1 cellular context compared by ENCODE assay signal in genomic region chr9:94030318-94031179, GRCh38.
TF ChIP-seq lines count a peak whose summit lies in the region.

No MANE protein-coding gene starts in this region.

TF ChIP-seq in GM12878, 131 proteins besides CTCF, POLR2A, EP300 and RAD21 (continued from another document and continues in another):
- TF ChIP-seq ZBTB40 (IDR thresholded peaks at IDR 0.05; ENCODE audit: borderline replicate concordance), result no peak
- TF ChIP-seq ETV6 (conservative IDR thresholded peaks at IDR 0.05 in 1 of 2, IDR thresholded peaks at IDR 0.05 in 1 of 2; ENCODE audit: borderline replicate concordance in 1 of 2, low read depth in 1 of 2), result no peak
- TF ChIP-seq RBBP5 (conservative IDR thresholded peaks at IDR 0.05), result no peak
- TF ChIP-seq CBFB (IDR thresholded peaks at IDR 0.05; ENCODE audit: low read depth), result no peak
- TF ChIP-seq ZBED1 (IDR thresholded peaks at IDR 0.05; ENCODE audit: borderline replicate concordance), result no peak
- no peak for TF ChIP-seq SUPT20H (IDR thresholded peaks at IDR 0.05; ENCODE audit: borderline replicate concordance, control insufficient read depth, low read depth, low read length)
- peak; percentile 56 for TF ChIP-seq FOS (IDR thresholded peaks at IDR 0.05; ENCODE audit: borderline replicate concordance, extremely low read depth, insufficient read length)
- no peak for TF ChIP-seq MEF2A (IDR thresholded peaks at IDR 0.05; ENCODE audit: insufficient read depth, low read depth, low read length)
- no peak for TF ChIP-seq SMARCA5 (IDR thresholded peaks at IDR 0.05)
- no peak for TF ChIP-seq ELK1 (IDR thresholded peaks at IDR 0.05; ENCODE audit: low read depth, low read length)
- TF ChIP-seq RAD51 (IDR thresholded peaks at IDR 0.05), result no peak
- TF ChIP-seq EGR1 (IDR thresholded peaks at IDR 0.05; ENCODE audit: borderline replicate concordance in 1 of 2, low read depth in 2 of 2, low read length in 2 of 2), result 0 out of 3 replicates have a peak, but pooled peaks of 1 of the 2 experiments have one; percentile 19
- TF ChIP-seq SIN3A (IDR thresholded peaks at IDR 0.05; ENCODE audit: low read depth, low read length), result 0 out of 2 replicates have a peak, but pooled peaks have one; percentile 59
- no peak for TF ChIP-seq NFYA (IDR thresholded peaks at IDR 0.05; ENCODE audit: borderline replicate concordance, low read depth, low read length)
- no peak for TF ChIP-seq TCF12 (IDR thresholded peaks at IDR 0.05; ENCODE audit: low read depth, low read length)
- TF ChIP-seq KDM1A (IDR thresholded peaks at IDR 0.05; ENCODE audit: borderline replicate concordance), result no peak
- no peak for TF ChIP-seq CEBPB (IDR thresholded peaks at IDR 0.05; ENCODE audit: borderline replicate concordance in 1 of 2, low read depth in 2 of 2, low read length in 2 of 2)
- TF ChIP-seq CHD4 (IDR thresholded peaks at IDR 0.05), result no peak
- no peak for TF ChIP-seq SUZ12 (IDR thresholded peaks at IDR 0.05; ENCODE audit: unreplicated experiment)
- no peak for TF ChIP-seq HDGF (IDR thresholded peaks at IDR 0.05)
- TF ChIP-seq ZNF384 (IDR thresholded peaks at IDR 0.05; ENCODE audit: borderline replicate concordance, low read depth, low read length), result no peak
- TF ChIP-seq BCLAF1 (IDR thresholded peaks at IDR 0.05), result no peak
- no peak for TF ChIP-seq ATF2 (IDR thresholded peaks at IDR 0.05; ENCODE audit: low read length)
- 0 out of 2 replicates have a peak, but pooled peaks have one; percentile 39 for TF ChIP-seq CHD2 (IDR thresholded peaks at IDR 0.05; ENCODE audit: borderline replicate concordance, low read depth, low read length)
- TF ChIP-seq ZZZ3 (IDR thresholded peaks at IDR 0.05; ENCODE audit: control insufficient read depth, insufficient read length, low read depth), result no peak
- TF ChIP-seq POU2F2 (IDR thresholded peaks at IDR 0.05; ENCODE audit: borderline replicate concordance, low read depth, low read length), result no peak
- TF ChIP-seq REST (IDR thresholded peaks at IDR 0.05; ENCODE audit: low read depth, low read length), result no peak
- no peak for TF ChIP-seq MXI1 (IDR thresholded peaks at IDR 0.05; ENCODE audit: low read depth, low read length)
- TF ChIP-seq DPF2 (IDR thresholded peaks at IDR 0.05), result no peak
- TF ChIP-seq SREBF2 (IDR thresholded peaks at IDR 0.05; ENCODE audit: low read length), result no peak
- peak; percentile 45 for TF ChIP-seq HDAC6 (IDR thresholded peaks at IDR 0.05; ENCODE audit: unreplicated experiment)
- no peak for TF ChIP-seq ZNF24 (IDR thresholded peaks at IDR 0.05)
- peak; percentile 20 for TF ChIP-seq RUNX3 (IDR thresholded peaks at IDR 0.05; ENCODE audit: low read length)
- no peak for TF ChIP-seq IKZF2 (IDR thresholded peaks at IDR 0.05)
- no peak for TF ChIP-seq HDAC2 (IDR thresholded peaks at IDR 0.05)
- 0 out of 2 replicates have a peak, but pooled peaks have one; percentile 24 for TF ChIP-seq RCOR1 (conservative IDR thresholded peaks at IDR 0.05; ENCODE audit: low read depth, low read length)
- no peak for TF ChIP-seq SRF (IDR thresholded peaks at IDR 0.05; ENCODE audit: low read depth in 2 of 2, low read length in 2 of 2)
- no peak for TF ChIP-seq EZH2 (IDR thresholded peaks at IDR 0.05; ENCODE audit: borderline replicate concordance, control insufficient read depth, low read depth, low read length)
- no peak for TF ChIP-seq ATF7 (IDR thresholded peaks at IDR 0.05; ENCODE audit: low read depth)
- peak; percentile 46; the same call in 1 of the 2 replicates for TF ChIP-seq GATAD2B (conservative IDR thresholded peaks at IDR 0.05; ENCODE audit: low read depth)
- peak; percentile 57 to 83; a peak in 3 of 4 replicates for TF ChIP-seq BHLHE40 (IDR thresholded peaks at IDR 0.05; ENCODE audit: borderline replicate concordance in 1 of 2, low read depth in 2 of 2, low read length in 1 of 2)
- no peak for TF ChIP-seq PKNOX1 (IDR thresholded peaks at IDR 0.05)
- TF ChIP-seq CHD1 (IDR thresholded peaks at IDR 0.05; ENCODE audit: low read depth, low read length), result no peak
- no peak for TF ChIP-seq ESRRA (IDR thresholded peaks at IDR 0.05; ENCODE audit: low read length)
- peak; percentile 61; the same call in 1 of the 2 replicates for TF ChIP-seq POLR2AphosphoS5 (IDR thresholded peaks at IDR 0.05; ENCODE audit: low read length)
- no peak for TF ChIP-seq MLLT1 (IDR thresholded peaks at IDR 0.05)
- TF ChIP-seq JUNB (IDR thresholded peaks at IDR 0.05), result no peak
- TF ChIP-seq NR2F1 (conservative IDR thresholded peaks at IDR 0.05), result no peak
- TF ChIP-seq TCF7 (IDR thresholded peaks at IDR 0.05; ENCODE audit: borderline replicate concordance), result no peak
